ENCODE assay signal across 1 cellular context in the genomic region with DNA sequence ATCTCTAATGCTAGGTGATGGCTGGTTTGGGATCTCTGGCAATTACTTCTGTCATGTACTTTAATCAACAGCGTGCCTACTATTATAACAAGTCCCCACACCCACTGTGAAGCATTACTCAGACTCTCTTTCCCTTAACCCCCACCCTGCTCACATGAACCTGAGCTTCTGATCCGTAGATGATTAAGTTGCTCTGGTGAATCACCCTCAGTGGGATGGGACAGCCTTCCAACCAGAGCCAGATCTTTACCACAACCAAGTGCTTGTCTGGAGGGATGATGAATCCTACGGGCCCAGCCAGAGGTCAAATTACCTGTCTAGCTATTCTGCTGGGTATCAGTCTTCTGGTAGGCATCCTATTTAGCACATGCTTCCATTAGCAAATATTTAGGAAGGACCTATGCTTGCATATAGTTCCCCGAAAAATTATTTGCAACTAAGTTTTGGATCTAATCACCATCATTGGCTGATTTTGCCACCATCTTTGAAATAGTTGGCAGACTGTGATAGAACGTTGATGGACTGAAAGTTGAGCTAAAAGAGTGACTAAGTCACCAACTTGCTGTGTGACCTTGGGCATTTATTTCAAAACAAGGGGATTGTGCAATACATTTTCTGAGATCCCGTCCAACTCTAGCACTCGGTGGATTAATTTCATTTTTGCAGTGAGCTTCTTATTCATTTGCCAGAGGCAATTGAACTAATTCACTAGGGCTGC. TPM values are rescaled to one million over a fixed set of nuclear protein-coding genes. Genes with fewer than 3 reads are reported as not detected.
"Had no signal": no experiment of that assay in that cellular context is flagged by ENCODE, and none has a peak within 500 bp of the region (broad histone marks: within the 10 kb centered on the region; RNA-seq: fewer than 3 reads in every experiment).

No MANE protein-coding gene starts in this region.

RNA-seq across cellular contexts. Expression of a gene that starts 26.7 kb away (rescaled TPM):
- total RNA-seq: myocyte had no signal
